Comparison of ENCODE assay signal across 23 cellular contexts in genomic region chr6:141335476-141335875, GRCh38.
"Had no signal": no experiment of that assay in that cellular context is flagged by ENCODE, and none has a peak within 500 bp of the region (broad histone marks: within the 10 kb centered on the region; RNA-seq: fewer than 3 reads in every experiment).

No MANE protein-coding gene starts in this region.

- H3K27ac Mint-ChIP-seq: activated naive CD4-positive, alpha-beta T cell treated with anti-CD3 and anti-CD28 coated beads, Interleukin-2, amount 50 U/mL, for 72 hours; dendritic cell treated with granulocyte-macrophage colony-stimulating factor and Interleukin-4, amounts not matched to agents 40 ng/mL and 50 ng/mL, for 4 days; nephron progenitor cell; stimulated activated memory B cell treated with anti-CD40 and anti-IgM and Interleukin-4, amounts not matched to agents 10 μg/mL and 1 μg/mL and 100 μg/mL, for 72 hours had no signal

- H3K9me3 Mint-ChIP-seq: activated naive CD4-positive, alpha-beta T cell treated with anti-CD3 and anti-CD28 coated beads, Interleukin-2, amount 50 U/mL, for 72 hours; nephron progenitor cell; stimulated activated memory B cell treated with anti-CD40 and anti-IgM and Interleukin-4, amounts not matched to agents 10 μg/mL and 1 μg/mL and 100 μg/mL, for 72 hours had no signal

- H3K36me3 ChIP-seq: esophagus squamous epithelium, left ventricle myocardium inferior, ovary, thoracic aorta, upper lobe of right lung had no signal

- H3K4me1 Mint-ChIP-seq: nephron progenitor cell; stimulated activated memory B cell treated with anti-CD40 and anti-IgM and Interleukin-4, amounts not matched to agents 10 μg/mL and 1 μg/mL and 100 μg/mL, for 72 hours had no signal

- H3K27ac ChIP-seq: esophagus squamous epithelium, left ventricle myocardium inferior, ovary, psoas muscle, thoracic aorta, upper lobe of right lung had no signal

- H3K9me3 ChIP-seq: esophagus squamous epithelium, left ventricle myocardium inferior, ovary, psoas muscle, thoracic aorta, upper lobe of right lung had no signal

- H3K4me3 ChIP-seq: esophagus squamous epithelium, left ventricle myocardium inferior, ovary, psoas muscle, smooth muscle cell, thoracic aorta, upper lobe of right lung had no signal

- H3K4me2 ChIP-seq: smooth muscle cell had no signal

- H3K36me3 Mint-ChIP-seq: activated naive CD4-positive, alpha-beta T cell treated with anti-CD3 and anti-CD28 coated beads, Interleukin-2, amount 50 U/mL, for 72 hours; stimulated activated memory B cell treated with anti-CD40 and anti-IgM and Interleukin-4, amounts not matched to agents 10 μg/mL and 1 μg/mL and 100 μg/mL, for 72 hours had no signal

- H3K27me3 ChIP-seq: esophagus squamous epithelium, ovary, upper lobe of right lung had no signal

- H3K4me1 ChIP-seq: esophagus squamous epithelium, left ventricle myocardium inferior, psoas muscle, upper lobe of right lung had no signal

- FAIRE-seq: bronchial epithelial cell, endothelial cell of umbilical vein had no signal

- H3K27me3 Mint-ChIP-seq: dendritic cell treated with granulocyte-macrophage colony-stimulating factor and Interleukin-4, amounts not matched to agents 40 ng/mL and 50 ng/mL, for 4 days had no signal

- ATAC-seq: activated naive CD4-positive, alpha-beta T cell treated with anti-CD3 and anti-CD28 coated beads, Interleukin-2, amount 50 U/mL, for 72 hours; psoas muscle; sciatic nerve; stimulated activated memory B cell treated with anti-CD40 and anti-IgM and Interleukin-4, amounts not matched to agents 10 μg/mL and 1 μg/mL and 100 μg/mL, for 72 hours had no signal

- H3K4me3 Mint-ChIP-seq: dendritic cell treated with granulocyte-macrophage colony-stimulating factor and Interleukin-4, amounts not matched to agents 40 ng/mL and 50 ng/mL, for 4 days; nephron progenitor cell; stimulated activated memory B cell treated with anti-CD40 and anti-IgM and Interleukin-4, amounts not matched to agents 10 μg/mL and 1 μg/mL and 100 μg/mL, for 72 hours had no signal

- DNase-seq: activated CD4-positive, alpha-beta T cell treated with anti-CD3 and anti-CD28 coated beads, Interleukin-2, amount 50 U/mL, for 1 hour; activated CD4-positive, CD25-positive, alpha-beta regulatory T cell treated with anti-CD3 and anti-CD28 coated beads, Interleukin-2, amount 50 U/mL, for 72 hours; activated CD8-positive, alpha-beta memory T cell treated with anti-CD3 and anti-CD28 coated beads for 24 hours; activated CD8-positive, alpha-beta memory T cell treated with anti-CD3 and anti-CD28 coated beads, Interleukin-2, amount 50 U/mL, for 48 hours; activated gamma-delta T cell treated with Interleukin-2 at 50 U/mL for 16 hours; effector CD8-positive, alpha-beta T cell; esophagus squamous epithelium; left ventricle myocardium inferior; mammary epithelial cell; nephron progenitor cell; ovary; psoas muscle; stimulated activated CD4-positive, alpha-beta T cell treated with anti-CD3 and anti-CD28 coated beads, Interleukin-4, amount 100 ng/mL, for 4 hours; T1000; upper lobe of right lung had no signal
